Comparison of ENCODE assay signal across 10 cellular contexts in the genomic region with DNA sequence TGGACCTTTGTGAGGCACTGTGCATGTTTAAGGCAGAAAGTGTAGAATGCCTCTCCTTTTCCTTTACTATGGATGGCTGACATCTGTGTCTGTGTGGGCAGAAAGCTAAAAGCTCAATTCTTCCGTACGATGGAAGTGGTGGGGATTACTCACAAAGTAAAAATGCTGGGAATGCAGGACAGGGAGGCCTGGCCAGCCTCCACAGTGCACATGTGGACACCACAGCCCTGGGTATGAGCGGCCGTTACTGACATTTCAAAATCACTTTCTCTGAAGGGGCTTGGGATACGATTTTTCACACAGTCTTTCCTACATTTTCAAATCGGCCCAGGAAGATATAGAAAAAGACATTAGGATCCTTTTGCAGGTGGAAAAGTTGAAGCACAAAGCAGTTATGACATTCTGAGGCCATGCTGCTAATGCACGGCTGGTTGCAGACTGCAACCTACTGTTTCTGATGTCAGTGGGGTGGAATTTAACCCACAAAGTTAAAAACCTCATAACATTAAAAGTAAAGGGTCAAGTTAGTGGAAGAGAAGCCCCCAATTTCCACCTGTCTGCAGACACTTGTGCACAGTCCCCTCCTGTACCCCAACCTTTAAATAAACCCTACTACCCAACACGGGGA. TPM values are rescaled to one million over a fixed set of nuclear protein-coding genes. Genes with fewer than 3 reads are reported as not detected.
A peak's percentile ranks its signal among the peaks of the same experiment; 100 is the strongest.
DNase-seq lines count a peak whose midpoint lies in the region; ATAC-seq, FAIRE-seq and TF ChIP-seq lines count a peak whose summit lies in the region.
"Had no signal": no experiment of that assay in that cellular context is flagged by ENCODE, and none has a peak within 500 bp of the region (broad histone marks: within the 10 kb centered on the region; RNA-seq: fewer than 3 reads in every experiment).

No MANE protein-coding gene starts in this region.

- no peak for TF ChIP-seq EP300 in HepG2 (IDR thresholded peaks at IDR 0.05; ENCODE audit: low read depth in 2 of 2, low read length in 2 of 2)
- TF ChIP-seq EP300 in HepG2 (CRISPR knock-in tag; IDR thresholded peaks at IDR 0.05; ENCODE audit: borderline replicate concordance) = no peak
- TF ChIP-seq EP300 in upper lobe of left lung (IDR thresholded peaks at IDR 0.05) = no peak

- H3K4me3 ChIP-seq in HUES48 (ENCODE audit: low read depth, low read length) = no peak overlapping the region
- no peak overlapping the region for H3K4me3 ChIP-seq in choroid plexus epithelial cell (ENCODE audit: low read depth, low read length)
- H3K4me3 ChIP-seq in HepG2 (replicated peaks in 1 of 3; ENCODE audit: insufficient read depth in 1 of 3, low read depth in 2 of 3, low read length in 3 of 3) = no peak overlapping the region
- H3K4me3 ChIP-seq in upper lobe of left lung = no peak overlapping the region
- H3K4me3 ChIP-seq in spleen = no peak overlapping the region
- H3K4me3 ChIP-seq in OCI-LY7 (ENCODE audit: low read depth, low read length, poor library complexity, severe bottlenecking) = no peak overlapping the region

- H3K36me3 ChIP-seq in HUES48 (ENCODE audit: control insufficient read depth, insufficient read depth, low read length) = peaks cover 40% of the 10 kb centered on the region
- H3K36me3 ChIP-seq in HepG2 (replicated peaks in 1 of 2; ENCODE audit: control insufficient read depth in 1 of 2, insufficient read depth in 2 of 2, low read length in 2 of 2) = peaks cover 2 to 6% of the 10 kb centered on the region in 2 experiments; a peak in 2 of 5 replicates
- H3K36me3 ChIP-seq in upper lobe of left lung = peaks cover 0 to 45% (median 12%) of the 10 kb centered on the region in 4 donors
- peaks cover 0 to 70% (median 16%) of the 10 kb centered on the region in 6 donors for H3K36me3 ChIP-seq in spleen
- H3K36me3 ChIP-seq in OCI-LY7 (ENCODE audit: insufficient read depth, low read length) = peaks cover 10% of the 10 kb centered on the region; the same call in 1 of the 2 replicates

- no peaks in the 10 kb centered on the region for H3K27me3 ChIP-seq in HUES48 (ENCODE audit: control insufficient read depth, insufficient read depth, low read length)
- H3K27me3 ChIP-seq in HepG2 (ENCODE audit: control insufficient read depth in 1 of 2, insufficient read depth in 2 of 2, low read length in 2 of 2) = no peaks in the 10 kb centered on the region
- no peaks in the 10 kb centered on the region for H3K27me3 ChIP-seq in upper lobe of left lung
- H3K27me3 ChIP-seq in spleen (replicated peaks in 1 of 7) = no peaks in the 10 kb centered on the region

- H3K27ac ChIP-seq in HUES48 (ENCODE audit: low read depth, low read length) (peak overlapping the region; percentile 42), HepG2 (ENCODE audit: extremely low read length, insufficient read depth, low read length) (no peak overlapping the region), upper lobe of left lung (peak overlapping the region in 2 of 4 donors; percentile 63 to 67), spleen (peak overlapping the region in 3 of 8 donors; percentile 3 to 36 (median 22)), OCI-LY7 (ENCODE audit: low read depth, low read length, poor library complexity, severe bottlenecking) (no peak overlapping the region)

- TF ChIP-seq POLR2A in HepG2 (IDR thresholded peaks at IDR 0.05; ENCODE audit: insufficient read depth in 1 of 2, low read depth in 2 of 2, low read length in 2 of 2) (no peak), upper lobe of left lung (IDR thresholded peaks at IDR 0.05) (no peak), spleen (IDR thresholded peaks at IDR 0.05) (no peak)

- H3K4me1 ChIP-seq in HUES48 (ENCODE audit: control insufficient read depth, insufficient read depth, low read length) (peaks cover 7% of the 10 kb centered on the region), HepG2 (ENCODE audit: insufficient read depth, low read length) (peaks cover 16% of the 10 kb centered on the region), upper lobe of left lung (peaks cover 0 to 15% (median 10%) of the 10 kb centered on the region in 4 donors), spleen (peaks cover 0 to 12% (median 0%) of the 10 kb centered on the region in 6 donors), OCI-LY7 (ENCODE audit: insufficient read depth, low read length, poor library complexity, severe bottlenecking) (no peaks in the 10 kb centered on the region)

- no peak for TF ChIP-seq CTCF in choroid plexus epithelial cell (conservative IDR thresholded peaks at IDR 0.05; ENCODE audit: low read depth, low read length)
- no peak for TF ChIP-seq CTCF in HepG2 (CRISPR knock-in tag; IDR thresholded peaks at IDR 0.05)
- no peak for TF ChIP-seq CTCF in upper lobe of left lung (IDR thresholded peaks at IDR 0.05)
- no peak for TF ChIP-seq CTCF in spleen (IDR thresholded peaks at IDR 0.05 in 8 of 11, conservative IDR thresholded peaks at IDR 0.05 in 3 of 11)
- TF ChIP-seq CTCF in OCI-LY7 (conservative IDR thresholded peaks at IDR 0.05; ENCODE audit: low read length) = no peak

- WGBS in HepG2 (ENCODE audit: low lambda C conversion rate) = 37% methylated on average over 8 of the region's 8 CpGs
- 62 to 64% methylated on average over 8 of the region's 8 CpGs for WGBS in upper lobe of left lung, 2 donors
- 76 to 82% (median 81%) methylated on average over 8 of the region's 8 CpGs for WGBS in spleen, 5 donors

- H3K79me2 ChIP-seq in HepG2 (ENCODE audit: insufficient read depth, low read length) (no peaks in the 10 kb centered on the region), OCI-LY7 (ENCODE audit: insufficient read depth, low read depth, low read length) (no peaks in the 10 kb centered on the region)

- H2AFZ ChIP-seq in HepG2 (ENCODE audit: low read length) (no peak overlapping the region), OCI-LY7 (ENCODE audit: low read length) (no peak overlapping the region)

- in situ Hi-C loops in HepG2 (cut with HindIII; ENCODE audit: extremely low pct_ligation_motif_present, low pct_unique_long_range_greater_than_20kb) = no loop called here

- POLR2A ChIA-PET in HepG2 (lab: Yijun Ruan, JAX) = interaction anchor here (0.8 to 1.0 kb wide), 2 partner anchors 17 to 28 kb away, joined by 4 read pairs; partner anchors contain the start of gene EHD4
- POLR2A ChIA-PET in HEK293T (lab: Yijun Ruan, JAX) = no interaction called here
- POLR2A ChIA-PET in OCI-LY7 (lab: Charles Lee) = no interaction called here

- H4K20me1 ChIP-seq in HepG2 (ENCODE audit: insufficient read depth, low read length) = no peaks in the 10 kb centered on the region
- no peaks in the 10 kb centered on the region for H4K20me1 ChIP-seq in OCI-LY7 (ENCODE audit: insufficient read depth, low read length)

- intact Hi-C loops in HepG2 (cut with micrococcal nuclease; ENCODE audit: unreplicated experiment) (no loop called here), spleen (cut with DNase I; ENCODE audit: low total_unique reads) (no loop called here), OCI-LY7 (cut with micrococcal nuclease; ENCODE audit: unreplicated experiment) (no loop called here)

- BruUV-seq in HepG2 (replicated peaks; lab: Mats Ljungman, UMichigan) (no TSS peak), OCI-LY7 (replicated peaks; lab: Mats Ljungman, UMichigan) (no TSS peak)

- H3K9ac ChIP-seq in HUES48 (ENCODE audit: low read depth, low read length) (0 out of 2 replicates have a peak overlapping the region, but pooled peaks have one; percentile 14), HepG2 (ENCODE audit: insufficient read depth, low read depth, low read length) (no peak overlapping the region)

- no peak for TF ChIP-seq RAD21 in HepG2 (CRISPR knock-in tag; IDR thresholded peaks at IDR 0.05)

- ATAC-seq in HepG2 = peak; percentile 89
- peak; percentile 60 to 87 for ATAC-seq in upper lobe of left lung (ENCODE audit: low FRiP score in 2 of 2)

- H3K9me2 ChIP-seq in OCI-LY7 (ENCODE audit: insufficient read depth, low read length) = no peaks in the 10 kb centered on the region

- CTCF ChIA-PET in HepG2 (lab: Yijun Ruan, JAX; ENCODE audit: low intra/inter-chr PET ratio, low total read pairs) (no interaction called here), HEK293T (lab: Yijun Ruan, JAX) (no interaction called here), OCI-LY7 (lab: Charles Lee; ENCODE audit: unreplicated experiment) (no interaction called here)

- DNase-seq in choroid plexus epithelial cell (ENCODE audit: low read depth) = peak; percentile 94
- DNase-seq in HepG2 (ENCODE audit: low spot score) = peak; percentile 70
- DNase-seq in upper lobe of left lung = no peak
- no peak for DNase-seq in HEK293T (ENCODE audit: extremely low spot score)
- no peak for DNase-seq in spleen
- no peak for DNase-seq in OCI-LY7 (ENCODE audit: low spot score)
- no peak for DNase-seq in germinal center (ENCODE audit: low spot score)
- DNase-seq: activated effector memory CD4-positive, alpha-beta T cell treated with Interleukin-2 at 50 U/mL for 16 hours; NCI-H1092 treated with DMSO at 0.1 percent for 48 hours had no signal

- H3K4me2 ChIP-seq in HepG2 (ENCODE audit: low read depth, low read length) = peak overlapping the region; percentile 15; the same call in 1 of the 2 replicates
- H3K4me2 ChIP-seq in OCI-LY7 (ENCODE audit: low read length) = no peak overlapping the region

- H3K9me3 ChIP-seq in HUES48 (ENCODE audit: control insufficient read depth, insufficient read depth, low read length) (no peaks in the 10 kb centered on the region), HepG2 (ENCODE audit: low read length) (no peaks in the 10 kb centered on the region), upper lobe of left lung (no peaks in the 10 kb centered on the region), spleen (no peaks in the 10 kb centered on the region), OCI-LY7 (ENCODE audit: low read length) (no peaks in the 10 kb centered on the region)

- peak; percentile 15 for FAIRE-seq in HepG2 (lab: Jason Lieb, UNC)

RNA-seq across cellular contexts. Expression of gene EHD4, which starts 27.9 kb away (rescaled TPM):
- total RNA-seq in HepG2 (2016; rRNA removed; fragmentation: Illumina TruSeq; extraction: Trizol) (4.8 and 4.9 TPM in 2 replicates), upper lobe of left lung (10 to 100 TPM; 23.0 to 46.4 (median 31.5) TPM), spleen (10 to 100 TPM; 20.4 to 33.2 (median 22.1) TPM), OCI-LY7 (2022) (19.4 and 20.7 TPM in 2 replicates)
- total RNA-seq in HepG2 (2016; cell fraction: cytosol; rRNA removed; fragmentation: Illumina TruSeq; extraction: Trizol; ENCODE audit: low read depth) = 0.97 and 1.0 TPM in 2 replicates
- total RNA-seq in HepG2 (2016; cell fraction: insoluble cytoplasmic fraction; rRNA removed; fragmentation: Illumina TruSeq; extraction: Trizol) = 4.7 and 4.8 TPM in 2 replicates
- 3.1 and 3.3 TPM in 2 replicates for total RNA-seq in HepG2 (2016; cell fraction: membrane; rRNA removed; fragmentation: Illumina TruSeq; extraction: Trizol)
- total RNA-seq in HepG2 (2016; cell fraction: nucleus; rRNA removed; fragmentation: Illumina TruSeq; extraction: Trizol) = 2.8 and 3.3 TPM in 2 replicates
- polyA plus RNA-seq in HepG2 (2011; rRNA removed) (3.1 and 4.2 TPM in 2 replicates), spleen (1 to 10 TPM; 5.5 to 9.7 (median 7.7) TPM)
- 3.3 and 3.5 TPM in 2 replicates for polyA plus RNA-seq in HepG2 (2011; cell fraction: cytosol; rRNA removed)
- polyA plus RNA-seq in HepG2 (2011; cell fraction: nucleus; rRNA removed) = 2.8 and 2.9 TPM in 2 replicates
- 1.7 and 3.1 TPM in 2 replicates for polyA plus RNA-seq in HepG2 (2012)
- polyA plus RNA-seq in HepG2 (2016; cell fraction: cytosol; fragmentation: Illumina TruSeq; extraction: Trizol; ENCODE audit: low read depth) = 0.84 and 1.1 TPM in 2 replicates
- polyA plus RNA-seq in HepG2 (2016; cell fraction: insoluble cytoplasmic fraction; fragmentation: Illumina TruSeq; extraction: Trizol; ENCODE audit: low read depth) = 4.5 and 4.7 TPM in 2 replicates
- 2.2 and 2.4 TPM in 2 replicates for polyA plus RNA-seq in HepG2 (2016; cell fraction: membrane; fragmentation: Illumina TruSeq; extraction: Trizol; ENCODE audit: low read depth)
- polyA plus RNA-seq in HepG2 (2016; cell fraction: nucleus; fragmentation: Illumina TruSeq; extraction: Trizol; ENCODE audit: insufficient read depth, low read depth) = 2.2 and 2.6 TPM in 2 replicates
- polyA minus RNA-seq in HepG2 (2011; rRNA and poly(A)+ RNA removed; ENCODE audit: low replicate concordance) = 10.8 and 22.1 TPM in 2 replicates
- polyA minus RNA-seq in HepG2 (2011; cell fraction: cytosol; rRNA and poly(A)+ RNA removed) = 3.8 and 4.5 TPM in 2 replicates
- 5.9 and 6.2 TPM in 2 replicates for polyA minus RNA-seq in HepG2 (2011; cell fraction: nucleus; rRNA and poly(A)+ RNA removed)
- 13.5 and 14.2 TPM in 2 replicates for total RNA-seq in OCI-LY7 (2014; rRNA removed; shearing (Covaris generic))

RNA-seq across cellular contexts. Expression of gene SPTBN5, which starts 50.6 kb away (rescaled TPM):
- 0.01 and 0.07 TPM in 2 replicates for total RNA-seq in HepG2 (2016; rRNA removed; fragmentation: Illumina TruSeq; extraction: Trizol)
- not detected in 2 replicates for total RNA-seq in HepG2 (2016; cell fraction: cytosol; rRNA removed; fragmentation: Illumina TruSeq; extraction: Trizol; ENCODE audit: low read depth)
- 0.04 TPM in 2 replicates for total RNA-seq in HepG2 (2016; cell fraction: insoluble cytoplasmic fraction; rRNA removed; fragmentation: Illumina TruSeq; extraction: Trizol)
- 0.06 TPM in 1 of 2 replicates, not detected in the other for total RNA-seq in HepG2 (2016; cell fraction: membrane; rRNA removed; fragmentation: Illumina TruSeq; extraction: Trizol)
- 0.06 and 0.09 TPM in 2 replicates for total RNA-seq in HepG2 (2016; cell fraction: nucleus; rRNA removed; fragmentation: Illumina TruSeq; extraction: Trizol)
- 0.01 and 0.03 TPM in 2 replicates for polyA plus RNA-seq in HepG2 (2011; rRNA removed)
- 0.01 and 0.03 TPM in 2 replicates for polyA plus RNA-seq in HepG2 (2011; cell fraction: cytosol; rRNA removed)
- 0.21 and 0.23 TPM in 2 replicates for polyA plus RNA-seq in HepG2 (2011; cell fraction: nucleus; rRNA removed)
- 0.16 TPM in 1 of 2 replicates, not detected in the other for polyA plus RNA-seq in HepG2 (2012)
- polyA plus RNA-seq in HepG2 (2016; cell fraction: cytosol; fragmentation: Illumina TruSeq; extraction: Trizol; ENCODE audit: low read depth) = 0.01 TPM in 1 of 2 replicates, not detected in the other
- polyA plus RNA-seq in HepG2 (2016; cell fraction: insoluble cytoplasmic fraction; fragmentation: Illumina TruSeq; extraction: Trizol; ENCODE audit: low read depth) = 0.11 TPM in 1 of 2 replicates, not detected in the other
- 0.01 and 0.08 TPM in 2 replicates for polyA plus RNA-seq in HepG2 (2016; cell fraction: membrane; fragmentation: Illumina TruSeq; extraction: Trizol; ENCODE audit: low read depth)
- polyA plus RNA-seq in HepG2 (2016; cell fraction: nucleus; fragmentation: Illumina TruSeq; extraction: Trizol; ENCODE audit: insufficient read depth, low read depth) = 0.36 and 0.44 TPM in 2 replicates
- polyA minus RNA-seq in HepG2 (2011; rRNA and poly(A)+ RNA removed; ENCODE audit: low replicate concordance) = 0.40 TPM in 1 of 2 replicates, not detected in the other
- polyA minus RNA-seq in HepG2 (2011; cell fraction: cytosol; rRNA and poly(A)+ RNA removed) = not detected in 2 replicates
- polyA minus RNA-seq in HepG2 (2011; cell fraction: nucleus; rRNA and poly(A)+ RNA removed) = under 0.01 TPM in 1 of 2 replicates, not detected in the other
- 1 to 10 TPM in 3 of 6 donors, under 1 TPM in 3; 0.20 to 9.4 (median 2.0) TPM for total RNA-seq in upper lobe of left lung
- total RNA-seq in spleen = 1 to 10 TPM in 2 of 7 donors, under 1 TPM in 5; 0.19 to 1.2 (median 0.67) TPM
- polyA plus RNA-seq in spleen = 1 to 10 TPM in 2 of 3 donors, under 1 TPM in 1; 0.41 to 2.0 (median 1.6) TPM
- total RNA-seq in OCI-LY7 (2014; rRNA removed; shearing (Covaris generic)) = 0.03 TPM in 2 replicates
- 0.04 and 0.17 TPM in 2 replicates for total RNA-seq in OCI-LY7 (2022)

Comparison
In these comparisons a context has a peak if more than half of its experiments do, and no peak if none do; other contexts are left out.
1. DNase-seq: peak in choroid plexus epithelial cell (single experiment) and HepG2 (single experiment); none in upper lobe of left lung (0 of 2), HEK293T (single experiment), spleen (single experiment), OCI-LY7 (single experiment) and germinal center (single experiment).